In genomic region chr6:56693246-56693607, GRCh38 we compare ENCODE assay signal across 8 cellular contexts. TPM values are rescaled to one million over a fixed set of nuclear protein-coding genes. Genes with fewer than 3 reads are reported as not detected.
DNase-seq lines count a peak whose midpoint lies in the region; ATAC-seq and FAIRE-seq lines count a peak whose summit lies in the region.

No MANE protein-coding gene starts in this region.

- peak overlapping the region; percentile 69 for H3K27ac ChIP-seq in temporal lobe (ENCODE audit: low read depth, low read length)

- FAIRE-seq in islet of Langerhans (lab: Jason Lieb, UNC): peak; percentile 97

- no peak for ATAC-seq in HG02852 (IDR thresholded peaks at IDR 0.05; ENCODE audit: unreplicated experiment)
- ATAC-seq in GM19397 (IDR thresholded peaks at IDR 0.05; ENCODE audit: unreplicated experiment): no peak
- no peak for ATAC-seq in GM18520 (IDR thresholded peaks at IDR 0.05; ENCODE audit: unreplicated experiment)

- DNase-seq in HCEC 1CT (peak; percentile 84), anterior cingulate cortex (lab: John Stamatoyannopoulos, UW) (peak in 37 of 58 donors; percentile 4 to 89 (median 37)), GM19240 (ENCODE audit: insufficient read length, low spot score) (no peak)

RNA-seq across cellular contexts. Expression of gene DST, which starts 50.5 kb away (rescaled TPM):
- total RNA-seq in temporal lobe: 199 TPM
